8 cellular contexts compared by ENCODE assay signal in genomic region chr5:119355636-119356383, GRCh38. TPM values are rescaled to one million over a fixed set of nuclear protein-coding genes. Genes with fewer than 3 reads are reported as not detected.
DNase-seq lines count a peak whose midpoint lies in the region; ATAC-seq and TF ChIP-seq lines count a peak whose summit lies in the region.

TNFAIP8 (plus strand) TSS chr5:119356019; CDS start chr5:119356091, 72 bp downstream.

- H3K4me3 ChIP-seq in HUES64 (ENCODE audit: low read length) (peak within 1 kb of the TSS; percentile 60), ectodermal cell (ENCODE audit: insufficient read depth, low read depth, low read length) (peak within 1 kb of the TSS; percentile 41), lower lobe of right lung (peak within 1 kb of the TSS; percentile 74)

- intact Hi-C loops in CD4-positive, alpha-beta T cell (cut with DNase I, micrococcal nuclease), result loop anchor here (2.0 to 5.0 kb wide), 3 partner anchors 13 to 39 kb away; no protein-coding TSS in a partner anchor
- intact Hi-C loops in lower lobe of right lung (cut with DNase I), result no loop called here

- peaks cover 97% of the 10 kb centered on the region for H3K4me1 Mint-ChIP-seq in CD4-positive, alpha-beta T cell (ENCODE audit: low read depth)
- peaks cover 93% of the 10 kb centered on the region for H3K4me1 Mint-ChIP-seq in activated CD4-positive, alpha-beta T cell treated with anti-CD3 and anti-CD28 coated beads, Interleukin-2, amount 10 ng/mL, durations not matched to agents 7 days and 5 days

- peaks cover 42% of the 10 kb centered on the region for H3K36me3 Mint-ChIP-seq in CD4-positive, alpha-beta T cell (ENCODE audit: low read depth)
- peaks cover 55% of the 10 kb centered on the region for H3K36me3 Mint-ChIP-seq in activated CD4-positive, alpha-beta T cell treated with anti-CD3 and anti-CD28 coated beads, Interleukin-2, amount 10 ng/mL, durations not matched to agents 7 days and 5 days (ENCODE audit: low read depth)

- DNase-seq in CD4-positive, alpha-beta T cell, result peak in 3 of 10 experiments; percentile 28 to 62 (median 46)
- peak; percentile 54 for DNase-seq in activated CD4-positive, alpha-beta T cell treated with anti-CD3 and anti-CD28 coated beads, Interleukin-2, amount 10 ng/mL, durations not matched to agents 7 days and 5 days
- DNase-seq in lower lobe of right lung (peak; percentile 76), 8988T (no peak)
- peak in 2 of 3 donors; percentile 26 to 69 for DNase-seq in stimulated activated CD4-positive, alpha-beta T cell treated with anti-CD3 and anti-CD28 coated beads, TNF-alpha, amount 100 ng/mL, for 1 hour (ENCODE audit: low read depth in 3 of 3, low spot score in 1 of 3)

- peak within 1 kb of the TSS; percentile 93 for H3K4me3 Mint-ChIP-seq in CD4-positive, alpha-beta T cell
- H3K4me3 Mint-ChIP-seq in activated CD4-positive, alpha-beta T cell treated with anti-CD3 and anti-CD28 coated beads, Interleukin-2, amount 10 ng/mL, durations not matched to agents 7 days and 5 days, result peak within 1 kb of the TSS; percentile 86

- CTCF ChIA-PET in CD4-positive, alpha-beta T cell (lab: Charles Lee), result interaction anchor here (0.6 to 6.3 kb wide), 6 partner anchors 12 to 40 kb away, joined by 3 to 36 read pairs (median 4); no protein-coding TSS in a partner anchor
- CTCF ChIA-PET in activated CD4-positive, alpha-beta T cell treated with anti-CD3 and anti-CD28 coated beads, Interleukin-2, amount 10 ng/mL, durations not matched to agents 7 days and 5 days (lab: Charles Lee), result interaction anchor here (0.8 to 3.8 kb wide), 10 partner anchors 9 to 282 kb away, joined by 3 to 19 read pairs (median 6); no protein-coding TSS in a partner anchor

- peak within 1 kb of the TSS; percentile 86 for H3K27ac Mint-ChIP-seq in CD4-positive, alpha-beta T cell
- peak within 1 kb of the TSS; percentile 87 for H3K27ac Mint-ChIP-seq in activated CD4-positive, alpha-beta T cell treated with anti-CD3 and anti-CD28 coated beads, Interleukin-2, amount 10 ng/mL, durations not matched to agents 7 days and 5 days

- peak within 1 kb of the TSS; percentile 63 for H3K27ac ChIP-seq in CD4-positive, alpha-beta T cell (ENCODE audit: low read depth, low read length)
- peak within 1 kb of the TSS; percentile 5; the same call in 1 of the 2 replicates for H3K27ac ChIP-seq in HUES64 (ENCODE audit: low read depth, low read length)
- no peak within 1 kb of the TSS for H3K27ac ChIP-seq in ectodermal cell (ENCODE audit: insufficient read depth, low read depth, low read length, poor library complexity, severe bottlenecking)
- H3K27ac ChIP-seq in lower lobe of right lung, result peak within 1 kb of the TSS; percentile 82

- H3K27me3 ChIP-seq in CD4-positive, alpha-beta T cell (ENCODE audit: control insufficient read depth, insufficient read depth, low read length), result no peaks in the 10 kb centered on the region
- H3K27me3 ChIP-seq in HUES64 (ENCODE audit: insufficient read depth, low read length) (peaks cover 27% of the 10 kb centered on the region), ectodermal cell (ENCODE audit: control insufficient read depth, insufficient read depth, low read length, poor library complexity, severe bottlenecking) (peaks cover 33% of the 10 kb centered on the region), lower lobe of right lung (ENCODE audit: low read depth) (no peaks in the 10 kb centered on the region)

- ATAC-seq in CD4-positive, alpha-beta T cell (ENCODE audit: poor library complexity), result peak; percentile 37
- ATAC-seq in GM21390 (IDR thresholded peaks at IDR 0.05; ENCODE audit: unreplicated experiment) (peak; percentile 40), lower lobe of right lung (peak; percentile 88 to 96)

- no peaks in the 10 kb centered on the region for H3K9me3 Mint-ChIP-seq in CD4-positive, alpha-beta T cell
- no peaks in the 10 kb centered on the region for H3K9me3 Mint-ChIP-seq in activated CD4-positive, alpha-beta T cell treated with anti-CD3 and anti-CD28 coated beads, Interleukin-2, amount 10 ng/mL, durations not matched to agents 7 days and 5 days

- H3K9me3 ChIP-seq in CD4-positive, alpha-beta T cell (ENCODE audit: control insufficient read depth, low read length), result no peaks in the 10 kb centered on the region
- H3K9me3 ChIP-seq in HUES64 (ENCODE audit: insufficient read depth, low read depth, low read length) (no peaks in the 10 kb centered on the region), ectodermal cell (ENCODE audit: control insufficient read depth, low read length) (no peaks in the 10 kb centered on the region), lower lobe of right lung (no peaks in the 10 kb centered on the region)

- TF ChIP-seq CTCF in CD4-positive, alpha-beta T cell (IDR thresholded peaks at IDR 0.05), result no peak
- TF ChIP-seq CTCF in lower lobe of right lung (IDR thresholded peaks at IDR 0.05), result no peak

- no peaks in the 10 kb centered on the region for H3K36me3 ChIP-seq in HUES64 (ENCODE audit: insufficient read depth, low read length)
- H3K36me3 ChIP-seq in ectodermal cell (ENCODE audit: control insufficient read depth, insufficient read depth, low read length), result no peaks in the 10 kb centered on the region
- no peaks in the 10 kb centered on the region for H3K36me3 ChIP-seq in lower lobe of right lung

- peak within 1 kb of the TSS; percentile 57 for H3K9ac ChIP-seq in HUES64 (ENCODE audit: low read depth, low read length)

- POLR2A ChIA-PET in CD4-positive, alpha-beta T cell (lab: Charles Lee), result interaction anchor here (0.6 to 13.0 kb wide), 11 partner anchors 10 to 285 kb away, joined by 3 to 301 read pairs (median 4); partner anchors contain the start of gene DMXL1
- POLR2A ChIA-PET in activated CD4-positive, alpha-beta T cell treated with anti-CD3 and anti-CD28 coated beads, Interleukin-2, amount 10 ng/mL, durations not matched to agents 7 days and 5 days (lab: Charles Lee), result interaction anchor here (0.6 to 1.4 kb wide), 3 partner anchors 16 to 50 kb away, joined by 3 to 4 read pairs (median 3); no protein-coding TSS in a partner anchor

- H3K27me3 Mint-ChIP-seq in CD4-positive, alpha-beta T cell, result no peaks in the 10 kb centered on the region
- no peaks in the 10 kb centered on the region for H3K27me3 Mint-ChIP-seq in activated CD4-positive, alpha-beta T cell treated with anti-CD3 and anti-CD28 coated beads, Interleukin-2, amount 10 ng/mL, durations not matched to agents 7 days and 5 days

- WGBS in HUES64, result under 1% methylated on average over 55 of the region's 55 CpGs
- 1% methylated on average over 55 of the region's 55 CpGs for WGBS in ectodermal cell, 2 experiments

- peaks cover 66% of the 10 kb centered on the region for H3K4me1 ChIP-seq in HUES64 (ENCODE audit: insufficient read depth, low read length)
- no peaks in the 10 kb centered on the region for H3K4me1 ChIP-seq in ectodermal cell (ENCODE audit: control insufficient read depth, insufficient read depth, low read length)
- peaks cover 39% of the 10 kb centered on the region for H3K4me1 ChIP-seq in lower lobe of right lung

RNA-seq across cellular contexts. Expression of gene TNFAIP8, which starts in this region (rescaled TPM):
- total RNA-seq in CD4-positive, alpha-beta T cell, result 100 to 1,000 TPM; 106 to 114 TPM
- polyA plus RNA-seq in HUES64 (2013, experiment 1 of 2), result 16.6 TPM
- 19.6 TPM for polyA plus RNA-seq in HUES64 (2013, experiment 2 of 2)
- total RNA-seq in activated CD4-positive, alpha-beta T cell treated with anti-CD3 and anti-CD28 coated beads, Interleukin-2, amount 10 ng/mL, durations not matched to agents 7 days and 5 days, result 100 to 1,000 TPM; 167 to 184 TPM
- 20.4 TPM for polyA plus RNA-seq in ectodermal cell (2013, experiment 1 of 4)
- polyA plus RNA-seq in ectodermal cell (2013, experiment 2 of 4), result 19.3 TPM
- polyA plus RNA-seq in ectodermal cell (2013, experiment 3 of 4), result 17.4 TPM
- polyA plus RNA-seq in ectodermal cell (2013, experiment 4 of 4), result 15.9 TPM
- 29.5 TPM for total RNA-seq in lower lobe of right lung

Comparison
In these comparisons a context has a peak if more than half of its experiments do, and no peak if none do; other contexts are left out.
1. ATAC-seq: peak in every context shown above with its lines; median percentile 92 in lower lobe of right lung; 40 in GM21390; 37 in CD4-positive, alpha-beta T cell.